ENCODE assay signal across 1 cellular context in the genomic region with DNA sequence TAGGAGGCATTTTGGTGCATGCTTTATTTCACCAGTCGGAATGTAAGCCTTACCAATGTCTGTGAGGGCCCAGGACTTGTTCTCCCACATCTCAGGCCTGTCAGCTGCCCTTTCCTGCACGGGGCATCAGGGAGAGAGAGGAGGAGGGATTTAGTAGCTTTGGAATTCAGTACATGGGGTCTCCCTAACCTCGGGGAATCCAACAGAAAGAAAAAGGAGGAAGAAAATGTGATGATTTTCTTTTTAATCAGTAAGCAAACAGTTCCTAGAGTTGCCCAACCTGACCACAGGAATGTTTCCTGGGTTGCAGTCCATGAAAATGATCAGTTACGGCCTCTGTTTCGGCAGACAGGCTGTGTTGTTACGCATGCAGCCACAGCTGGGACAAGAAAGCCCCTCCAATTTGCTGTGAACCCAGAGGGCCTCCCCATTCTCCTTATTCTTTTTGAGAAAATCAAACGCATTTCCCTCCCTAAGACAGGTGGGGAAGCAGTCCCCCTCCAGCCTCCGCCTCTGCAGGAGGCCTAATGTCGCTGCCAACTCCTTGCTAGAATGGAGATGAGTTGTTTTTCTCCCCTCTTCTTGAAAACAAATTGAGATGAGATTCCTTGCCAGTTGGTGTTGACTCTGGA.
TF ChIP-seq lines count a peak whose summit lies in the region.

No MANE protein-coding gene starts in this region.

TF ChIP-seq in liver, 16 proteins besides CTCF, POLR2A, EP300 and RAD21 (continued from another document):
- TF ChIP-seq HNF4A (conservative IDR thresholded peaks at IDR 0.05) (peak; percentile 58 to 62), FOXA2 (IDR thresholded peaks at IDR 0.05) (peak; percentile 31), EGR1 (IDR thresholded peaks at IDR 0.05; ENCODE audit: low read depth in 2 of 2) (no peak), SP1 (IDR thresholded peaks at IDR 0.05) (peak; percentile 70), FOXA1 (IDR thresholded peaks at IDR 0.05) (no peak), HNF4G (IDR thresholded peaks at IDR 0.05) (no peak), GABPA (IDR thresholded peaks at IDR 0.05 in 1 of 2, conservative IDR thresholded peaks at IDR 0.05 in 1 of 2) (no peak)
- TF ChIP-seq, protein P1, sequence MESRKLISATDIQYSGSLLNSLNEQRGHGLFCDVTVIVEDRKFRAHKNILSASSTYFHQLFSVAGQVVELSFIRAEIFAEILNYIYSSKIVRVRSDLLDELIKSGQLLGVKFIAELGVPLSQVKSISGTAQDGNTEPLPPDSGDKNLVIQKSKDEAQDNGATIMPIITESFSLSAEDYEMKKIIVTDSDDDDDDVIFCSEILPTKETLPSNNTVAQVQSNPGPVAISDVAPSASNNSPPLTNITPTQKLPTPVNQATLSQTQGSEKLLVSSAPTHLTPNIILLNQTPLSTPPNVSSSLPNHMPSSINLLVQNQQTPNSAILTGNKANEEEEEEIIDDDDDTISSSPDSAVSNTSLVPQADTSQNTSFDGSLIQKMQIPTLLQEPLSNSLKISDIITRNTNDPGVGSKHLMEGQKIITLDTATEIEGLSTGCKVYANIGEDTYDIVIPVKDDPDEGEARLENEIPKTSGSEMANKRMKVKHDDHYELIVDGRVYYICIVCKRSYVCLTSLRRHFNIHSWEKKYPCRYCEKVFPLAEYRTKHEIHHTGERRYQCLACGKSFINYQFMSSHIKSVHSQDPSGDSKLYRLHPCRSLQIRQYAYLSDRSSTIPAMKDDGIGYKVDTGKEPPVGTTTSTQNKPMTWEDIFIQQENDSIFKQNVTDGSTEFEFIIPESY (IDR thresholded peaks at IDR 0.05): peak; percentile 27
